1 cellular context compared by ENCODE assay signal in the genomic region with DNA sequence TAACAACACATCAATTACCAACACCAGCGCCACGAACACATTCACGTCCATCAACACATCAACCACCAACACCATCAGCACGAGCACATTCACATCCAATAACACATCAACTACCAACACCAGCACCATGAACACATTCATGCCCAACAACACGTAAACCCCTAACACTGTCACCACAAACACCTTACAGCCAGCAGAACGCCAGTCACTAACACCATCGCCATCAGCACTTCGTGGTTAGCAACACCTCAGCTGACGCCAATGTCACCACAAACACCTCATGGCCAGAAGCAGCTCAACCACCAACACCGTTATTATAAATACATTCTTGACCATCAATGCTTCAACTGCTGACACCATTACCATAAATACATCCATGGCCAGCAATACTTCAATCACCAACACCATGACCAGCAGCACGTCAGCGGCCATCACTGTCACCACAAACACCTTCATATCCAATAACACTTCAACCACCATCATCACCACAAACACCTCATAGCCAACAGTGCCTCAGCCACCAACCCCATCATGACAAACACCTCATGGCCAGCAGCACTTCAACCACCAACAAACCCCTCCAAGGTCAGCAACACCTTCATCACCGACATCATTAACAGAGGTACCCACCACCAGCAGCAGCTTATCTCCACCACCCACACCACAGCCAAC.
TF ChIP-seq lines count a peak whose summit lies in the region.

No MANE protein-coding gene starts in this region.

TF ChIP-seq in GM12878, 131 proteins besides CTCF, POLR2A, EP300 and RAD21 (continues in another document):
- TF ChIP-seq, protein P1, sequence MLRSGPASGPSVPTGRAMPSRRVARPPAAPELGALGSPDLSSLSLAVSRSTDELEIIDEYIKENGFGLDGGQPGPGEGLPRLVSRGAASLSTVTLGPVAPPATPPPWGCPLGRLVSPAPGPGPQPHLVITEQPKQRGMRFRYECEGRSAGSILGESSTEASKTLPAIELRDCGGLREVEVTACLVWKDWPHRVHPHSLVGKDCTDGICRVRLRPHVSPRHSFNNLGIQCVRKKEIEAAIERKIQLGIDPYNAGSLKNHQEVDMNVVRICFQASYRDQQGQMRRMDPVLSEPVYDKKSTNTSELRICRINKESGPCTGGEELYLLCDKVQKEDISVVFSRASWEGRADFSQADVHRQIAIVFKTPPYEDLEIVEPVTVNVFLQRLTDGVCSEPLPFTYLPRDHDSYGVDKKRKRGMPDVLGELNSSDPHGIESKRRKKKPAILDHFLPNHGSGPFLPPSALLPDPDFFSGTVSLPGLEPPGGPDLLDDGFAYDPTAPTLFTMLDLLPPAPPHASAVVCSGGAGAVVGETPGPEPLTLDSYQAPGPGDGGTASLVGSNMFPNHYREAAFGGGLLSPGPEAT (IDR thresholded peaks at IDR 0.05; ENCODE audit: low read depth): peak; percentile 71; the same call in 1 of the 2 replicates
- TF ChIP-seq, protein P2, sequence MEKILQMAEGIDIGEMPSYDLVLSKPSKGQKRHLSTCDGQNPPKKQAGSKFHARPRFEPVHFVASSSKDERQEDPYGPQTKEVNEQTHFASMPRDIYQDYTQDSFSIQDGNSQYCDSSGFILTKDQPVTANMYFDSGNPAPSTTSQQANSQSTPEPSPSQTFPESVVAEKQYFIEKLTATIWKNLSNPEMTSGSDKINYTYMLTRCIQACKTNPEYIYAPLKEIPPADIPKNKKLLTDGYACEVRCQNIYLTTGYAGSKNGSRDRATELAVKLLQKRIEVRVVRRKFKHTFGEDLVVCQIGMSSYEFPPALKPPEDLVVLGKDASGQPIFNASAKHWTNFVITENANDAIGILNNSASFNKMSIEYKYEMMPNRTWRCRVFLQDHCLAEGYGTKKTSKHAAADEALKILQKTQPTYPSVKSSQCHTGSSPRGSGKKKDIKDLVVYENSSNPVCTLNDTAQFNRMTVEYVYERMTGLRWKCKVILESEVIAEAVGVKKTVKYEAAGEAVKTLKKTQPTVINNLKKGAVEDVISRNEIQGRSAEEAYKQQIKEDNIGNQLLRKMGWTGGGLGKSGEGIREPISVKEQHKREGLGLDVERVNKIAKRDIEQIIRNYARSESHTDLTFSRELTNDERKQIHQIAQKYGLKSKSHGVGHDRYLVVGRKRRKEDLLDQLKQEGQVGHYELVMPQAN (conservative IDR thresholded peaks at IDR 0.05): no peak
- TF ChIP-seq, protein P3, sequence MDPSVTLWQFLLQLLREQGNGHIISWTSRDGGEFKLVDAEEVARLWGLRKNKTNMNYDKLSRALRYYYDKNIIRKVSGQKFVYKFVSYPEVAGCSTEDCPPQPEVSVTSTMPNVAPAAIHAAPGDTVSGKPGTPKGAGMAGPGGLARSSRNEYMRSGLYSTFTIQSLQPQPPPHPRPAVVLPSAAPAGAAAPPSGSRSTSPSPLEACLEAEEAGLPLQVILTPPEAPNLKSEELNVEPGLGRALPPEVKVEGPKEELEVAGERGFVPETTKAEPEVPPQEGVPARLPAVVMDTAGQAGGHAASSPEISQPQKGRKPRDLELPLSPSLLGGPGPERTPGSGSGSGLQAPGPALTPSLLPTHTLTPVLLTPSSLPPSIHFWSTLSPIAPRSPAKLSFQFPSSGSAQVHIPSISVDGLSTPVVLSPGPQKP (IDR thresholded peaks at IDR 0.05; ENCODE audit: low read depth, low read length): no peak
- TF ChIP-seq, protein P4, sequence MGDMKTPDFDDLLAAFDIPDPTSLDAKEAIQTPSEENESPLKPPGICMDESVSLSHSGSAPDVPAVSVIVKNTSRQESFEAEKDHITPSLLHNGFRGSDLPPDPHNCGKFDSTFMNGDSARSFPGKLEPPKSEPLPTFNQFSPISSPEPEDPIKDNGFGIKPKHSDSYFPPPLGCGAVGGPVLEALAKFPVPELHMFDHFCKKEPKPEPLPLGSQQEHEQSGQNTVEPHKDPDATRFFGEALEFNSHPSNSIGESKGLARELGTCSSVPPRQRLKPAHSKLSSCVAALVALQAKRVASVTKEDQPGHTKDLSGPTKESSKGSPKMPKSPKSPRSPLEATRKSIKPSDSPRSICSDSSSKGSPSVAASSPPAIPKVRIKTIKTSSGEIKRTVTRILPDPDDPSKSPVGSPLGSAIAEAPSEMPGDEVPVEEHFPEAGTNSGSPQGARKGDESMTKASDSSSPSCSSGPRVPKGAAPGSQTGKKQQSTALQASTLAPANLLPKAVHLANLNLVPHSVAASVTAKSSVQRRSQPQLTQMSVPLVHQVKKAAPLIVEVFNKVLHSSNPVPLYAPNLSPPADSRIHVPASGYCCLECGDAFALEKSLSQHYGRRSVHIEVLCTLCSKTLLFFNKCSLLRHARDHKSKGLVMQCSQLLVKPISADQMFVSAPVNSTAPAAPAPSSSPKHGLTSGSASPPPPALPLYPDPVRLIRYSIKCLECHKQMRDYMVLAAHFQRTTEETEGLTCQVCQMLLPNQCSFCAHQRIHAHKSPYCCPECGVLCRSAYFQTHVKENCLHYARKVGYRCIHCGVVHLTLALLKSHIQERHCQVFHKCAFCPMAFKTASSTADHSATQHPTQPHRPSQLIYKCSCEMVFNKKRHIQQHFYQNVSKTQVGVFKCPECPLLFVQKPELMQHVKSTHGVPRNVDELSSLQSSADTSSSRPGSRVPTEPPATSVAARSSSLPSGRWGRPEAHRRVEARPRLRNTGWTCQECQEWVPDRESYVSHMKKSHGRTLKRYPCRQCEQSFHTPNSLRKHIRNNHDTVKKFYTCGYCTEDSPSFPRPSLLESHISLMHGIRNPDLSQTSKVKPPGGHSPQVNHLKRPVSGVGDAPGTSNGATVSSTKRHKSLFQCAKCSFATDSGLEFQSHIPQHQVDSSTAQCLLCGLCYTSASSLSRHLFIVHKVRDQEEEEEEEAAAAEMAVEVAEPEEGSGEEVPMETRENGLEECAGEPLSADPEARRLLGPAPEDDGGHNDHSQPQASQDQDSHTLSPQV (IDR thresholded peaks at IDR 0.05): no peak
- TF ChIP-seq BHLHE40 (IDR thresholded peaks at IDR 0.05; ENCODE audit: borderline replicate concordance in 1 of 2, low read depth in 2 of 2, low read length in 1 of 2): peak; percentile 68 to 90
- TF ChIP-seq HDAC2 (IDR thresholded peaks at IDR 0.05): no peak
- no peak for TF ChIP-seq ZSCAN29 (IDR thresholded peaks at IDR 0.05)
- TF ChIP-seq NFIC (IDR thresholded peaks at IDR 0.05; ENCODE audit: low read depth, low read length): no peak
- TF ChIP-seq, protein P5, sequence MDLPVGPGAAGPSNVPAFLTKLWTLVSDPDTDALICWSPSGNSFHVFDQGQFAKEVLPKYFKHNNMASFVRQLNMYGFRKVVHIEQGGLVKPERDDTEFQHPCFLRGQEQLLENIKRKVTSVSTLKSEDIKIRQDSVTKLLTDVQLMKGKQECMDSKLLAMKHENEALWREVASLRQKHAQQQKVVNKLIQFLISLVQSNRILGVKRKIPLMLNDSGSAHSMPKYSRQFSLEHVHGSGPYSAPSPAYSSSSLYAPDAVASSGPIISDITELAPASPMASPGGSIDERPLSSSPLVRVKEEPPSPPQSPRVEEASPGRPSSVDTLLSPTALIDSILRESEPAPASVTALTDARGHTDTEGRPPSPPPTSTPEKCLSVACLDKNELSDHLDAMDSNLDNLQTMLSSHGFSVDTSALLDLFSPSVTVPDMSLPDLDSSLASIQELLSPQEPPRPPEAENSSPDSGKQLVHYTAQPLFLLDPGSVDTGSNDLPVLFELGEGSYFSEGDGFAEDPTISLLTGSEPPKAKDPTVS (IDR thresholded peaks at IDR 0.05; ENCODE audit: low read depth, low read length): no peak
- TF ChIP-seq, protein P6, sequence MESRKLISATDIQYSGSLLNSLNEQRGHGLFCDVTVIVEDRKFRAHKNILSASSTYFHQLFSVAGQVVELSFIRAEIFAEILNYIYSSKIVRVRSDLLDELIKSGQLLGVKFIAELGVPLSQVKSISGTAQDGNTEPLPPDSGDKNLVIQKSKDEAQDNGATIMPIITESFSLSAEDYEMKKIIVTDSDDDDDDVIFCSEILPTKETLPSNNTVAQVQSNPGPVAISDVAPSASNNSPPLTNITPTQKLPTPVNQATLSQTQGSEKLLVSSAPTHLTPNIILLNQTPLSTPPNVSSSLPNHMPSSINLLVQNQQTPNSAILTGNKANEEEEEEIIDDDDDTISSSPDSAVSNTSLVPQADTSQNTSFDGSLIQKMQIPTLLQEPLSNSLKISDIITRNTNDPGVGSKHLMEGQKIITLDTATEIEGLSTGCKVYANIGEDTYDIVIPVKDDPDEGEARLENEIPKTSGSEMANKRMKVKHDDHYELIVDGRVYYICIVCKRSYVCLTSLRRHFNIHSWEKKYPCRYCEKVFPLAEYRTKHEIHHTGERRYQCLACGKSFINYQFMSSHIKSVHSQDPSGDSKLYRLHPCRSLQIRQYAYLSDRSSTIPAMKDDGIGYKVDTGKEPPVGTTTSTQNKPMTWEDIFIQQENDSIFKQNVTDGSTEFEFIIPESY (IDR thresholded peaks at IDR 0.05): no peak; the same call in 1 of the 2 replicates
- TF ChIP-seq NRF1 (conservative IDR thresholded peaks at IDR 0.05; ENCODE audit: low read depth, low read length): no peak
- TF ChIP-seq SMAD5 (IDR thresholded peaks at IDR 0.05; ENCODE audit: low read depth): no peak
- TF ChIP-seq ZNF622 (IDR thresholded peaks at IDR 0.05): no peak
- TF ChIP-seq RUNX3 (IDR thresholded peaks at IDR 0.05; ENCODE audit: low read length): peak; percentile 83
- peak; percentile 54 for TF ChIP-seq CHD2 (IDR thresholded peaks at IDR 0.05; ENCODE audit: borderline replicate concordance, low read depth, low read length)
- TF ChIP-seq ATF7 (IDR thresholded peaks at IDR 0.05; ENCODE audit: low read depth): peak; percentile 88
- TF ChIP-seq TCF3 (IDR thresholded peaks at IDR 0.05; ENCODE audit: borderline replicate concordance, insufficient read depth, low read depth, low read length): no peak
- no peak for TF ChIP-seq MYC (IDR thresholded peaks at IDR 0.05; ENCODE audit: insufficient read depth, insufficient read length, insufficient replicate concordance, low read length, severe bottlenecking)
- no peak for TF ChIP-seq IRF4 (IDR thresholded peaks at IDR 0.05; ENCODE audit: low read depth, low read length)
- TF ChIP-seq ZNF274 (IDR thresholded peaks at IDR 0.05; ENCODE audit: insufficient read depth, insufficient read length): no peak
- TF ChIP-seq RFX5 (IDR thresholded peaks at IDR 0.05; ENCODE audit: low read depth, low read length): no peak
- no peak for TF ChIP-seq SMARCA5 (IDR thresholded peaks at IDR 0.05)
- no peak for TF ChIP-seq KDM1A (IDR thresholded peaks at IDR 0.05; ENCODE audit: borderline replicate concordance)
- TF ChIP-seq SIN3A (IDR thresholded peaks at IDR 0.05; ENCODE audit: low read depth, low read length): no peak
- TF ChIP-seq IKZF1 (conservative IDR thresholded peaks at IDR 0.05): peak; percentile 84
- TF ChIP-seq, protein P7, sequence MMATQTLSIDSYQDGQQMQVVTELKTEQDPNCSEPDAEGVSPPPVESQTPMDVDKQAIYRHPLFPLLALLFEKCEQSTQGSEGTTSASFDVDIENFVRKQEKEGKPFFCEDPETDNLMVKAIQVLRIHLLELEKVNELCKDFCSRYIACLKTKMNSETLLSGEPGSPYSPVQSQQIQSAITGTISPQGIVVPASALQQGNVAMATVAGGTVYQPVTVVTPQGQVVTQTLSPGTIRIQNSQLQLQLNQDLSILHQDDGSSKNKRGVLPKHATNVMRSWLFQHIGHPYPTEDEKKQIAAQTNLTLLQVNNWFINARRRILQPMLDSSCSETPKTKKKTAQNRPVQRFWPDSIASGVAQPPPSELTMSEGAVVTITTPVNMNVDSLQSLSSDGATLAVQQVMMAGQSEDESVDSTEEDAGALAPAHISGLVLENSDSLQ (IDR thresholded peaks at IDR 0.05): peak; percentile 78
- no peak for TF ChIP-seq MXI1 (IDR thresholded peaks at IDR 0.05; ENCODE audit: low read depth, low read length)
- TF ChIP-seq ZNF384 (IDR thresholded peaks at IDR 0.05; ENCODE audit: borderline replicate concordance, low read depth, low read length): no peak
- TF ChIP-seq, protein P8, sequence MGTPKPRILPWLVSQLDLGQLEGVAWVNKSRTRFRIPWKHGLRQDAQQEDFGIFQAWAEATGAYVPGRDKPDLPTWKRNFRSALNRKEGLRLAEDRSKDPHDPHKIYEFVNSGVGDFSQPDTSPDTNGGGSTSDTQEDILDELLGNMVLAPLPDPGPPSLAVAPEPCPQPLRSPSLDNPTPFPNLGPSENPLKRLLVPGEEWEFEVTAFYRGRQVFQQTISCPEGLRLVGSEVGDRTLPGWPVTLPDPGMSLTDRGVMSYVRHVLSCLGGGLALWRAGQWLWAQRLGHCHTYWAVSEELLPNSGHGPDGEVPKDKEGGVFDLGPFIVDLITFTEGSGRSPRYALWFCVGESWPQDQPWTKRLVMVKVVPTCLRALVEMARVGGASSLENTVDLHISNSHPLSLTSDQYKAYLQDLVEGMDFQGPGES (IDR thresholded peaks at IDR 0.05): no peak
- TF ChIP-seq GABPA (IDR thresholded peaks at IDR 0.05; ENCODE audit: low read depth): no peak
- TF ChIP-seq DPF2 (IDR thresholded peaks at IDR 0.05): peak; percentile 87
- no peak for TF ChIP-seq TBL1XR1 (IDR thresholded peaks at IDR 0.05; ENCODE audit: low read depth, low read length)
- no peak for TF ChIP-seq YBX1 (IDR thresholded peaks at IDR 0.05)
- peak; percentile 56 for TF ChIP-seq GATAD2B (conservative IDR thresholded peaks at IDR 0.05; ENCODE audit: low read depth)
- TF ChIP-seq STAT3 (IDR thresholded peaks at IDR 0.05; ENCODE audit: low read depth, low read length): 0 out of 2 replicates have a peak, but pooled peaks have one; percentile 28
- TF ChIP-seq WRNIP1 (IDR thresholded peaks at IDR 0.05; ENCODE audit: borderline replicate concordance, low read depth, low read length): no peak
- TF ChIP-seq, protein P9, sequence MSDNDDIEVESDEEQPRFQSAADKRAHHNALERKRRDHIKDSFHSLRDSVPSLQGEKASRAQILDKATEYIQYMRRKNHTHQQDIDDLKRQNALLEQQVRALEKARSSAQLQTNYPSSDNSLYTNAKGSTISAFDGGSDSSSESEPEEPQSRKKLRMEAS (IDR thresholded peaks at IDR 0.05; ENCODE audit: low read depth, low read length): no peak
- TF ChIP-seq RELA (IDR thresholded peaks at IDR 0.05; ENCODE audit: borderline replicate concordance, partially characterized antibody): no peak
- no peak for TF ChIP-seq SIX5 (IDR thresholded peaks at IDR 0.05; ENCODE audit: low read depth, low read length, severe bottlenecking)
- no peak for TF ChIP-seq RBBP5 (conservative IDR thresholded peaks at IDR 0.05)
- no peak for TF ChIP-seq HCFC1 (IDR thresholded peaks at IDR 0.05; ENCODE audit: low read length)
- TF ChIP-seq, protein P10, sequence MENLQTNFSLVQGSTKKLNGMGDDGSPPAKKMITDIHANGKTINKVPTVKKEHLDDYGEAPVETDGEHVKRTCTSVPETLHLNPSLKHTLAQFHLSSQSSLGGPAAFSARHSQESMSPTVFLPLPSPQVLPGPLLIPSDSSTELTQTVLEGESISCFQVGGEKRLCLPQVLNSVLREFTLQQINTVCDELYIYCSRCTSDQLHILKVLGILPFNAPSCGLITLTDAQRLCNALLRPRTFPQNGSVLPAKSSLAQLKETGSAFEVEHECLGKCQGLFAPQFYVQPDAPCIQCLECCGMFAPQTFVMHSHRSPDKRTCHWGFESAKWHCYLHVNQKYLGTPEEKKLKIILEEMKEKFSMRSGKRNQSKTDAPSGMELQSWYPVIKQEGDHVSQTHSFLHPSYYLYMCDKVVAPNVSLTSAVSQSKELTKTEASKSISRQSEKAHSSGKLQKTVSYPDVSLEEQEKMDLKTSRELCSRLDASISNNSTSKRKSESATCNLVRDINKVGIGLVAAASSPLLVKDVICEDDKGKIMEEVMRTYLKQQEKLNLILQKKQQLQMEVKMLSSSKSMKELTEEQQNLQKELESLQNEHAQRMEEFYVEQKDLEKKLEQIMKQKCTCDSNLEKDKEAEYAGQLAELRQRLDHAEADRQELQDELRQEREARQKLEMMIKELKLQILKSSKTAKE (IDR thresholded peaks at IDR 0.05; ENCODE audit: low read depth, poor library complexity, severe bottlenecking): peak; percentile 68
- no peak for TF ChIP-seq MEF2A (IDR thresholded peaks at IDR 0.05; ENCODE audit: insufficient read depth, low read depth, low read length)
- no peak for TF ChIP-seq KLF5 (IDR thresholded peaks at IDR 0.05; ENCODE audit: partially characterized antibody)
- no peak for TF ChIP-seq FOS (IDR thresholded peaks at IDR 0.05; ENCODE audit: borderline replicate concordance, extremely low read depth, insufficient read length)
